ENCODE assay signal across 20 cellular contexts in genomic region chr22:43901976-43902643, GRCh38. TPM values are rescaled to one million over a fixed set of nuclear protein-coding genes. Genes with fewer than 3 reads are reported as not detected.
DNase-seq lines count a peak whose midpoint lies in the region; ATAC-seq and TF ChIP-seq lines count a peak whose summit lies in the region.
"Had no signal": no experiment of that assay in that cellular context is flagged by ENCODE, and none has a peak within 500 bp of the region (broad histone marks: within the 10 kb centered on the region; RNA-seq: fewer than 3 reads in every experiment).

No MANE protein-coding gene starts in this region.

- no peaks in the 10 kb centered on the region for H3K4me1 Mint-ChIP-seq in endothelial cell (ENCODE audit: unreplicated experiment)
- no peaks in the 10 kb centered on the region for H3K4me1 Mint-ChIP-seq in naive thymus-derived CD8-positive, alpha-beta T cell
- H3K4me1 Mint-ChIP-seq: activated CD4-positive, alpha-beta memory T cell treated with anti-CD3 and anti-CD28 coated beads, Interleukin-2, amount 10 ng/mL, durations not matched to agents 7 days and 5 days; central memory CD8-positive, alpha-beta T cell had no signal

- H3K27ac Mint-ChIP-seq in endothelial cell (ENCODE audit: unreplicated experiment), result no peak overlapping the region
- no peak overlapping the region for H3K27ac Mint-ChIP-seq in naive thymus-derived CD8-positive, alpha-beta T cell
- H3K27ac Mint-ChIP-seq: activated CD4-positive, alpha-beta memory T cell treated with anti-CD3 and anti-CD28 coated beads, Interleukin-2, amount 10 ng/mL, durations not matched to agents 7 days and 5 days had no signal

- no peaks in the 10 kb centered on the region for H3K36me3 Mint-ChIP-seq in endothelial cell (ENCODE audit: low read depth, unreplicated experiment)
- H3K36me3 Mint-ChIP-seq in naive thymus-derived CD8-positive, alpha-beta T cell, result no peaks in the 10 kb centered on the region

- H3K4me3 Mint-ChIP-seq in endothelial cell (ENCODE audit: unreplicated experiment), result no peak overlapping the region
- H3K4me3 Mint-ChIP-seq in naive thymus-derived CD8-positive, alpha-beta T cell, result no peak overlapping the region
- H3K4me3 Mint-ChIP-seq: activated CD4-positive, alpha-beta memory T cell treated with anti-CD3 and anti-CD28 coated beads, Interleukin-2, amount 10 ng/mL, durations not matched to agents 7 days and 5 days; central memory CD8-positive, alpha-beta T cell; H9 had no signal

- no peaks in the 10 kb centered on the region for H3K9me3 Mint-ChIP-seq in endothelial cell (ENCODE audit: unreplicated experiment)
- no peaks in the 10 kb centered on the region for H3K9me3 Mint-ChIP-seq in naive thymus-derived CD8-positive, alpha-beta T cell
- H3K9me3 Mint-ChIP-seq: activated CD4-positive, alpha-beta memory T cell treated with anti-CD3 and anti-CD28 coated beads, Interleukin-2, amount 10 ng/mL, durations not matched to agents 7 days and 5 days; central memory CD8-positive, alpha-beta T cell had no signal

- POLR2A ChIA-PET in naive thymus-derived CD8-positive, alpha-beta T cell (lab: Charles Lee), result no interaction called here

- DNase-seq in AG08395 (ENCODE audit: low spot score) (peak; percentile 69), HS-5 (ENCODE audit: low read depth) (peak; percentile 58), astrocyte of the hippocampus (ENCODE audit: low read depth, low spot score) (peak; percentile 89), islet precursor cell (peak; percentile 80), endothelial cell (ENCODE audit: low spot score) (no peak)
- DNase-seq in stimulated activated naive CD8-positive, alpha-beta T cell treated with anti-CD3 and anti-CD28 coated beads, Interleukin-15, Interleukin-2, amounts not matched to agents 100 U/mL and 50 U/mL, for 24 hours, result no peak
- DNase-seq in naive thymus-derived CD8-positive, alpha-beta T cell, result no peak
- DNase-seq: activated CD4-positive, alpha-beta memory T cell treated with anti-CD3 and anti-CD28 coated beads, Interleukin-2, amount 10 ng/mL, durations not matched to agents 7 days and 5 days; activated effector memory CD4-positive, alpha-beta T cell treated with Interleukin-2 at 50 U/mL for 16 hours; C1 segment of cervical spinal cord; H9; NCI-H1417 treated with DMSO at 0.1 percent for 48 hours; NCI-H524; Peyer's patch; stimulated activated CD4-positive, alpha-beta T cell treated with anti-CD3 and anti-CD28 coated beads, Interleukin-2, amount 100 ng/mL, for 48 hours; T-helper 9 cell had no signal

- ATAC-seq in stimulated activated naive CD8-positive, alpha-beta T cell treated with anti-CD3 and anti-CD28 coated beads, Interleukin-15, Interleukin-2, amounts not matched to agents 100 U/mL and 50 U/mL, for 24 hours, result no peak
- ATAC-seq in naive thymus-derived CD8-positive, alpha-beta T cell, result no peak
- no peak for ATAC-seq in GM18909 (IDR thresholded peaks at IDR 0.05; ENCODE audit: poor library complexity, unreplicated experiment)

- no peak for TF ChIP-seq CTCF in endothelial cell (IDR thresholded peaks at IDR 0.05; ENCODE audit: unreplicated experiment)

- peaks cover 9% of the 10 kb centered on the region for H3K27me3 Mint-ChIP-seq in endothelial cell (ENCODE audit: unreplicated experiment)
- peaks cover 0 to 35% (median 24%) of the 10 kb centered on the region in 5 donors for H3K27me3 Mint-ChIP-seq in naive thymus-derived CD8-positive, alpha-beta T cell

RNA-seq across cellular contexts. Expression of gene PNPLA5, which starts 10.3 kb away (rescaled TPM):
- not detected for total RNA-seq in endothelial cell (ENCODE audit: unreplicated experiment)
- total RNA-seq in naive thymus-derived CD8-positive, alpha-beta T cell, result not detected
- polyA plus RNA-seq in naive thymus-derived CD8-positive, alpha-beta T cell, result not detected
- total RNA-seq: activated CD4-positive, alpha-beta memory T cell treated with anti-CD3 and anti-CD28 coated beads, Interleukin-2, amount 10 ng/mL, durations not matched to agents 7 days and 5 days; Peyer's patch; pulmonary artery endothelial cell had no signal
- polyA plus RNA-seq: esophagus had no signal

RNA-seq across cellular contexts. Expression of gene PNPLA3, which starts 21.5 kb away (rescaled TPM):
- total RNA-seq in endothelial cell (ENCODE audit: unreplicated experiment), result 18.3 TPM
- total RNA-seq in naive thymus-derived CD8-positive, alpha-beta T cell, result under 1 TPM; 0.60 to 0.63 TPM
- polyA plus RNA-seq in naive thymus-derived CD8-positive, alpha-beta T cell, result not detected

RNA-seq across cellular contexts. Expression of gene SULT4A1, which starts 39.8 kb away (rescaled TPM):
- total RNA-seq in endothelial cell (ENCODE audit: unreplicated experiment), result 16.5 TPM
- not detected for total RNA-seq in naive thymus-derived CD8-positive, alpha-beta T cell
- not detected for polyA plus RNA-seq in naive thymus-derived CD8-positive, alpha-beta T cell
- total RNA-seq: activated CD4-positive, alpha-beta memory T cell treated with anti-CD3 and anti-CD28 coated beads, Interleukin-2, amount 10 ng/mL, durations not matched to agents 7 days and 5 days had no signal

RNA-seq across cellular contexts. Expression of gene SAMM50, which starts 53.1 kb away (rescaled TPM):
- 81.6 TPM for total RNA-seq in endothelial cell (ENCODE audit: unreplicated experiment)
- 10 to 100 TPM; 37.7 to 38.1 TPM for total RNA-seq in naive thymus-derived CD8-positive, alpha-beta T cell
- 10 to 100 TPM; 70.2 to 71.6 (median 70.5) TPM for polyA plus RNA-seq in naive thymus-derived CD8-positive, alpha-beta T cell

Comparison
In these comparisons a context has a peak if more than half of its experiments do, and no peak if none do; other contexts are left out.
1. DNase-seq: peak in AG08395 (single experiment), HS-5 (single experiment), astrocyte of the hippocampus (single experiment) and islet precursor cell (single experiment); none in endothelial cell (single experiment), stimulated activated naive CD8-positive, alpha-beta T cell treated with anti-CD3 and anti-CD28 coated beads, Interleukin-15, Interleukin-2, amounts not matched to agents 100 U/mL and 50 U/mL, for 24 hours (single experiment) and naive thymus-derived CD8-positive, alpha-beta T cell (0 of 10).
2. RNA of gene PNPLA3, which starts 21.5 kb away (total RNA-seq): 18.3 TPM in endothelial cell (single experiment); 0.60 to 0.63 TPM in naive thymus-derived CD8-positive, alpha-beta T cell; every median in the first group is over 10 times any median in the second.
3. RNA of gene SULT4A1, which starts 39.8 kb away (total RNA-seq): 16.5 TPM in endothelial cell (single experiment); not detected in naive thymus-derived CD8-positive, alpha-beta T cell; every median in the first group is over 10 times any median in the second.